5 cellular contexts compared by ENCODE assay signal in the genomic region with DNA sequence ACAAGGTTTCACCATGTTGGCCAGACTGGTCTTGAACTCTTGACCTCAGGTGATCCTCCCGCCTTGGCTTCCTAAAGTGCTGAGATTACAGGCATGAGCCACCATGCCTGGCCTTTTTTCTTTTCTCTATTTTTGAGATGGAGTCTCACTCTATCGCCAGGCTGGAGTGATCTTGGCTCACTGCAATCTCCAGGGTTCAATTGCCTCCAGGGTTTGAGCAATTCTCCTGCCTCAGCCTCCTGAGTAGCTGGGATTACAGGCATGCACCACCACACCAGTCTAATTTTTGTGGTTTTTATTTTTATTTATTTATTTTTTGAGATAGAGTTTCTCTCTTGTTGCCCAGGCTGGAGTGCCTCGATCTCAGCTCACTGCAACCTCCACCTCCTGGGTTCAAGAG. TPM values are rescaled to one million over a fixed set of nuclear protein-coding genes. Genes with fewer than 3 reads are reported as not detected.
"Had no signal": no experiment of that assay in that cellular context is flagged by ENCODE, and none has a peak within 500 bp of the region (broad histone marks: within the 10 kb centered on the region; RNA-seq: fewer than 3 reads in every experiment).

No MANE protein-coding gene starts in this region.

RNA-seq across cellular contexts. Expression of a gene that starts 28.3 kb away (rescaled TPM):
- polyA plus RNA-seq: endothelial cell of umbilical vein, fibroblast of lung, foreskin keratinocyte, heart left ventricle, heart right ventricle had no signal
